In the genomic region with DNA sequence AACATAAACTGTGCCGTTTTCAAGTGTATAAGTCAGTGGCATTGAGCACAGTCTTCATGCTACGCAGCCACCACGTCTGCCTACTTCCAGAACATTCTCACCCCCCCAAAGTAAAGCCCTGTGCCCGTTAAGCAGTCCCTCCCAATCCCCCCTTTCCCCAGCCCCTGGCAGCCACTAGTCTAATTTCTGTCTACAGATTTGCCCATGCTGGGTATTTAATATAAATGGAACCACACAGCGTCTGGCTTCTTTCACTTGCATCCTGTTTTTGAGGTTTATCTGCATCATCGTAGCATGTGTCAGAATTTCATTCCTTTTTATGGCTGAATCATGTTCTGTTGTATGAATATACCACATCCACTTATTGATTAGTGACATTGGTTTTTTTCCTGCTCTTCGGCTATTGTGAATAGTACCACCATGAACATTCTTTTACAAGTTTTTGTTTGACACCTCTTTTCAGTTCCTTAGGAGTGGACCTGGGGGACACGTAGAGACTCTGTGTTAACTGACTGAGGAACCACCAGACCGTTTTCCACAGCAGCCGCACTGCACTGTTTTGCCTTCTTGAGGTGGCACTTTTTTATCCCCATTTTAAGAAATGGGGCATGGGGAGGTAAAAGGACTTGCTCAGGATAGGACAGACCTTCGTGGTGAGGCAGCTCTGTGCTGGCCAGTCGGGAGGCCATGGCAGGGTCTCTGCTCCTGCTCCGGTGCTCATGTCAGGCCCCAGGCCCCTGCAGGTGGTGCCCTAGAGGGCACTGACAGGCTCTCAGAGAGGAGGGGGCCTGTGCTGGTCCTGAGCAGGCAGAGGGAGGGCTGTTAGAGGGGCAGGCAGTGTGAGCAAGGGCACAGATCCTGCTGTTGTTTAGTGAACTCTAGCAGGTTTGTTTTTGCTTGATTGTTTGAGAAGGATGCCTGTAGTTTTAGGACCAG, we compare ENCODE assay signal across 13 cellular contexts.
DNase-seq lines count a peak whose midpoint lies in the region; ATAC-seq lines count a peak whose summit lies in the region.
"Had no signal": no experiment of that assay in that cellular context is flagged by ENCODE, and none has a peak within 500 bp of the region (broad histone marks: within the 10 kb centered on the region; RNA-seq: fewer than 3 reads in every experiment).

No MANE protein-coding gene starts in this region.

- peak overlapping the region; percentile 97 for H3K27ac Mint-ChIP-seq in activated T-cell treated with anti-CD3 and anti-CD28 coated beads, Interleukin-2, amount 50 U/mL, for 24 hours
- H3K27ac Mint-ChIP-seq in effector memory CD8-positive, alpha-beta T cell = peak overlapping the region; percentile 46 to 53

- H3K4me3 Mint-ChIP-seq in activated T-cell treated with anti-CD3 and anti-CD28 coated beads, Interleukin-2, amount 50 U/mL, for 24 hours = peak overlapping the region; percentile 65
- H3K4me3 Mint-ChIP-seq in effector memory CD8-positive, alpha-beta T cell = no peak overlapping the region

- H3K4me1 Mint-ChIP-seq in activated T-cell treated with anti-CD3 and anti-CD28 coated beads, Interleukin-2, amount 50 U/mL, for 24 hours (ENCODE audit: low read depth) = peaks cover 62% of the 10 kb centered on the region
- H3K4me1 Mint-ChIP-seq in effector memory CD8-positive, alpha-beta T cell (ENCODE audit: low read depth in 2 of 2) = no peaks in the 10 kb centered on the region

- no peaks in the 10 kb centered on the region for H3K9me3 Mint-ChIP-seq in activated T-cell treated with anti-CD3 and anti-CD28 coated beads, Interleukin-2, amount 50 U/mL, for 24 hours
- H3K9me3 Mint-ChIP-seq in effector memory CD8-positive, alpha-beta T cell = no peaks in the 10 kb centered on the region

- no peak for ATAC-seq in effector memory CD8-positive, alpha-beta T cell (replicated peaks)
- ATAC-seq in GM19455 (IDR thresholded peaks at IDR 0.05; ENCODE audit: unreplicated experiment) = no peak
- no peak for ATAC-seq in left cardiac atrium
- ATAC-seq in GM21619 (IDR thresholded peaks at IDR 0.05; ENCODE audit: unreplicated experiment) = no peak

- no peaks in the 10 kb centered on the region for H3K27me3 Mint-ChIP-seq in activated T-cell treated with anti-CD3 and anti-CD28 coated beads, Interleukin-2, amount 50 U/mL, for 24 hours
- peaks cover 34 to 65% of the 10 kb centered on the region in 2 donors for H3K27me3 Mint-ChIP-seq in effector memory CD8-positive, alpha-beta T cell

- no peaks in the 10 kb centered on the region for H3K36me3 Mint-ChIP-seq in activated T-cell treated with anti-CD3 and anti-CD28 coated beads, Interleukin-2, amount 50 U/mL, for 24 hours (ENCODE audit: low read depth)
- no peaks in the 10 kb centered on the region for H3K36me3 Mint-ChIP-seq in effector memory CD8-positive, alpha-beta T cell (ENCODE audit: insufficient read depth)

- intact Hi-C loops in left cardiac atrium (cut with DNase I) = no loop called here

- peak; percentile 34 for DNase-seq in stimulated activated CD4-positive, alpha-beta T cell treated with anti-CD3 and anti-CD28 coated beads, Interleukin-4, amount 100 ng/mL, for 24 hours
- no peak for DNase-seq in stimulated activated CD4-positive, alpha-beta T cell treated with anti-CD3 and anti-CD28 coated beads, Interleukin-4, amount 100 ng/mL, for 4 hours
- peak; percentile 59 for DNase-seq in activated T-cell treated with anti-CD3 and anti-CD28 coated beads, Interleukin-2, amount 50 U/mL, for 24 hours
- no peak for DNase-seq in effector memory CD8-positive, alpha-beta T cell
- DNase-seq in NCI-H69 (lab: John Stamatoyannopoulos, UW) (no peak), left cardiac atrium (no peak)
- DNase-seq: caudate nucleus; KG1; kidney; NCI-H1930; NK-92 treated with Interleukin-12 subunit alpha and Interleukin-12 subunit beta, amount 100 ng/mL, for 24 hours had no signal

Comparison
In these comparisons a context has a peak if more than half of its experiments do, and no peak if none do; other contexts are left out.
1. DNase-seq: peak in stimulated activated CD4-positive, alpha-beta T cell treated with anti-CD3 and anti-CD28 coated beads, Interleukin-4, amount 100 ng/mL, for 24 hours (single experiment) and activated T-cell treated with anti-CD3 and anti-CD28 coated beads, Interleukin-2, amount 50 U/mL, for 24 hours (single experiment); none in stimulated activated CD4-positive, alpha-beta T cell treated with anti-CD3 and anti-CD28 coated beads, Interleukin-4, amount 100 ng/mL, for 4 hours (0 of 2), effector memory CD8-positive, alpha-beta T cell (0 of 3), NCI-H69 (single experiment) and left cardiac atrium (single experiment).